ENCODE assay signal across 1 cellular context in genomic region chr9:28538132-28538531, GRCh38.
TF ChIP-seq lines count a peak whose summit lies in the region.

No MANE protein-coding gene starts in this region.

TF ChIP-seq in HepG2, 621 proteins besides CTCF, POLR2A, EP300 and RAD21 (continued from another document):
- TF ChIP-seq SAP130 (CRISPR knock-in tag; IDR thresholded peaks at IDR 0.05; ENCODE audit: low read depth): no peak
- TF ChIP-seq TAF1 (CRISPR knock-in tag; IDR thresholded peaks at IDR 0.05): no peak
TF ChIP-seq in HepG2: peak in this region for 2.
